11 cellular contexts compared by ENCODE assay signal in genomic region chr16:3285131-3285530, GRCh38. TPM values are rescaled to one million over a fixed set of nuclear protein-coding genes. Genes with fewer than 3 reads are reported as not detected.
DNase-seq lines count a peak whose midpoint lies in the region; ATAC-seq lines count a peak whose summit lies in the region.
"Had no signal": no experiment of that assay in that cellular context is flagged by ENCODE, and none has a peak within 500 bp of the region (broad histone marks: within the 10 kb centered on the region; RNA-seq: fewer than 3 reads in every experiment).

No MANE protein-coding gene starts in this region.

- H3K36me3 ChIP-seq in iPS-18a (ENCODE audit: control insufficient read depth, low read depth, low read length), result peaks cover 33% of the 10 kb centered on the region
- H3K36me3 ChIP-seq in stomach smooth muscle (ENCODE audit: control insufficient read depth in 2 of 2, insufficient read depth in 2 of 2, low read length in 2 of 2), result peaks cover 32 to 38% of the 10 kb centered on the region in 2 donors

- H3K36me3 Mint-ChIP-seq in activated T-cell treated with anti-CD3 and anti-CD28 coated beads, Interleukin-2, amount 50 U/mL, for 4 hours (ENCODE audit: insufficient read depth), result peaks cover 52% of the 10 kb centered on the region
- H3K36me3 Mint-ChIP-seq in activated T-helper 17 cell treated with anti-CD3 and anti-CD28 coated beads, Interleukin-2, amount 50 U/mL, for 72 hours (ENCODE audit: low read depth), result peaks cover 73% of the 10 kb centered on the region

- peaks cover 30% of the 10 kb centered on the region for H3K4me1 Mint-ChIP-seq in activated T-cell treated with anti-CD3 and anti-CD28 coated beads, Interleukin-2, amount 50 U/mL, for 4 hours (ENCODE audit: low read depth)
- H3K4me1 Mint-ChIP-seq in activated T-helper 17 cell treated with anti-CD3 and anti-CD28 coated beads, Interleukin-2, amount 50 U/mL, for 72 hours, result peaks cover 9% of the 10 kb centered on the region

- H3K27ac ChIP-seq in iPS-18a (ENCODE audit: low read length) (no peak overlapping the region), stomach smooth muscle (ENCODE audit: low read length) (no peak overlapping the region)
- H3K27ac ChIP-seq: C4-2B, Peyer's patch had no signal

- H3K9me3 ChIP-seq in iPS-18a (ENCODE audit: control insufficient read depth, low read depth, low read length) (peaks cover 20% of the 10 kb centered on the region), stomach smooth muscle (ENCODE audit: control insufficient read depth in 2 of 2, low read length in 2 of 2) (peaks cover 7 to 33% of the 10 kb centered on the region in 2 donors)

- H3K4me1 ChIP-seq in iPS-18a (ENCODE audit: control insufficient read depth, low read depth, low read length), result peaks cover 3% of the 10 kb centered on the region
- peaks cover 22% of the 10 kb centered on the region for H3K4me1 ChIP-seq in stomach smooth muscle (ENCODE audit: control insufficient read depth, insufficient read depth, low read length)

- H3K4me3 ChIP-seq in iPS-18a (ENCODE audit: low read length) (peak overlapping the region; percentile 90), stomach smooth muscle (ENCODE audit: low read length in 2 of 2) (peak overlapping the region; percentile 99)

- H3K27ac Mint-ChIP-seq in activated T-helper 17 cell treated with anti-CD3 and anti-CD28 coated beads, Interleukin-2, amount 50 U/mL, for 72 hours, result no peak overlapping the region

- H3K9ac ChIP-seq in iPS-18a (ENCODE audit: low read length) (no peak overlapping the region), stomach smooth muscle (ENCODE audit: low read length in 2 of 2) (no peak overlapping the region)

- peaks cover 13% of the 10 kb centered on the region for H3K9me3 Mint-ChIP-seq in activated T-cell treated with anti-CD3 and anti-CD28 coated beads, Interleukin-2, amount 50 U/mL, for 4 hours
- H3K9me3 Mint-ChIP-seq in activated T-helper 17 cell treated with anti-CD3 and anti-CD28 coated beads, Interleukin-2, amount 50 U/mL, for 72 hours, result no peaks in the 10 kb centered on the region

- ATAC-seq in activated T-cell treated with anti-CD3 and anti-CD28 coated beads, Interleukin-2, amount 50 U/mL, for 4 hours, result no peak
- no peak for ATAC-seq in activated T-helper 17 cell treated with anti-CD3 and anti-CD28 coated beads, Interleukin-2, amount 50 U/mL, for 72 hours (replicated peaks)
- no peak for ATAC-seq in GM19463 (IDR thresholded peaks at IDR 0.05; ENCODE audit: unreplicated experiment)
- ATAC-seq: left cardiac atrium had no signal

- no peaks in the 10 kb centered on the region for H3K27me3 ChIP-seq in iPS-18a (ENCODE audit: control insufficient read depth, insufficient read depth, low read length)
- no peaks in the 10 kb centered on the region for H3K27me3 ChIP-seq in stomach smooth muscle (ENCODE audit: control insufficient read depth in 1 of 2, insufficient read depth in 2 of 2, low read length in 2 of 2)
- H3K27me3 ChIP-seq: Peyer's patch had no signal

- H3K4me3 Mint-ChIP-seq in activated T-cell treated with anti-CD3 and anti-CD28 coated beads, Interleukin-2, amount 50 U/mL, for 4 hours, result peak overlapping the region; percentile 96
- peak overlapping the region; percentile 98 for H3K4me3 Mint-ChIP-seq in activated T-helper 17 cell treated with anti-CD3 and anti-CD28 coated beads, Interleukin-2, amount 50 U/mL, for 72 hours

- no peaks in the 10 kb centered on the region for H3K27me3 Mint-ChIP-seq in activated T-cell treated with anti-CD3 and anti-CD28 coated beads, Interleukin-2, amount 50 U/mL, for 4 hours (ENCODE audit: low read depth)
- no peaks in the 10 kb centered on the region for H3K27me3 Mint-ChIP-seq in activated T-helper 17 cell treated with anti-CD3 and anti-CD28 coated beads, Interleukin-2, amount 50 U/mL, for 72 hours

- no peak for DNase-seq in activated T-cell treated with anti-CD3 and anti-CD28 coated beads, Interleukin-2, amount 50 U/mL, for 4 hours
- no peak for DNase-seq in activated T-cell treated with anti-CD3 and anti-CD28 coated beads, Interleukin-2, amount 50 U/mL, for 1 hour
- DNase-seq in NCI-H1048 (lab: John Stamatoyannopoulos, UW) (no peak), foreskin melanocyte (no peak)
- DNase-seq: left cardiac atrium, Peyer's patch had no signal

RNA-seq across cellular contexts. Expression of gene ZNF263, which starts 1.8 kb away (rescaled TPM):
- 10 to 100 TPM; 39.7 to 44.5 (median 41.5) TPM for total RNA-seq in activated T-cell treated with anti-CD3 and anti-CD28 coated beads, Interleukin-2, amount 50 U/mL, for 4 hours
- total RNA-seq in activated T-helper 17 cell treated with anti-CD3 and anti-CD28 coated beads, Interleukin-2, amount 50 U/mL, for 72 hours, result 10 to 100 TPM; 19.3 to 21.4 TPM

RNA-seq across cellular contexts. Expression of gene TIGD7, which starts 20.1 kb away (rescaled TPM):
- 1 to 10 TPM; 1.7 to 3.2 (median 2.1) TPM for total RNA-seq in activated T-cell treated with anti-CD3 and anti-CD28 coated beads, Interleukin-2, amount 50 U/mL, for 4 hours
- 1 to 10 TPM; 2.3 to 4.0 TPM for total RNA-seq in activated T-helper 17 cell treated with anti-CD3 and anti-CD28 coated beads, Interleukin-2, amount 50 U/mL, for 72 hours

RNA-seq across cellular contexts. Expression of gene ZNF75A, which starts 20.2 kb away (rescaled TPM):
- total RNA-seq in activated T-cell treated with anti-CD3 and anti-CD28 coated beads, Interleukin-2, amount 50 U/mL, for 4 hours, result 10 to 100 TPM; 20.9 to 23.1 (median 21.9) TPM
- 10 to 100 TPM; 19.4 to 26.9 TPM for total RNA-seq in activated T-helper 17 cell treated with anti-CD3 and anti-CD28 coated beads, Interleukin-2, amount 50 U/mL, for 72 hours

RNA-seq across cellular contexts. Expression of gene MEFV, which starts 28.7 kb away (rescaled TPM):
- under 1 TPM in 1 of 3 donors, not detected in 2; 0.14 TPM for total RNA-seq in activated T-cell treated with anti-CD3 and anti-CD28 coated beads, Interleukin-2, amount 50 U/mL, for 4 hours
- total RNA-seq in activated T-helper 17 cell treated with anti-CD3 and anti-CD28 coated beads, Interleukin-2, amount 50 U/mL, for 72 hours, result under 1 TPM in 1 of 2 donors, not detected in 1; 0.11 TPM

RNA-seq across cellular contexts. Expression of gene ZNF200, which starts 50.2 kb away (rescaled TPM):
- 1 to 10 TPM; 9.0 to 9.7 (median 9.6) TPM for total RNA-seq in activated T-cell treated with anti-CD3 and anti-CD28 coated beads, Interleukin-2, amount 50 U/mL, for 4 hours
- 10 to 100 TPM; 14.6 to 23.2 TPM for total RNA-seq in activated T-helper 17 cell treated with anti-CD3 and anti-CD28 coated beads, Interleukin-2, amount 50 U/mL, for 72 hours
